ENCODE assay signal across 14 cellular contexts in genomic region chr17:80287806-80288579, GRCh38. TPM values are rescaled to one million over a fixed set of nuclear protein-coding genes. Genes with fewer than 3 reads are reported as not detected.
DNase-seq lines count a peak whose midpoint lies in the region; ATAC-seq, FAIRE-seq and TF ChIP-seq lines count a peak whose summit lies in the region.
"Had no signal": no experiment of that assay in that cellular context is flagged by ENCODE, and none has a peak within 500 bp of the region (broad histone marks: within the 10 kb centered on the region; RNA-seq: fewer than 3 reads in every experiment).

No MANE protein-coding gene starts in this region.

- H3K4me3 ChIP-seq in A549 = no peak overlapping the region
- no peak overlapping the region for H3K4me3 ChIP-seq in CD8-positive, alpha-beta T cell (ENCODE audit: low read depth, low read length)
- H3K4me3 ChIP-seq in left lung = no peak overlapping the region

- H3K27ac Mint-ChIP-seq in CD8-positive, alpha-beta T cell = peak overlapping the region; percentile 82
- peak overlapping the region; percentile 57 for H3K27ac Mint-ChIP-seq in activated CD4-positive, alpha-beta memory T cell treated with anti-CD3 and anti-CD28 coated beads, Interleukin-2, amount 10 ng/mL, durations not matched to agents 7 days and 5 days

- TF ChIP-seq EP300 in A549 (IDR thresholded peaks at IDR 0.05) = no peak

- H3K4me2 ChIP-seq in A549 = no peak overlapping the region

- ATAC-seq in A549 (no peak), left lung (peak; percentile 5), HG02981 (IDR thresholded peaks at IDR 0.05; ENCODE audit: unreplicated experiment) (no peak), HG03342 (IDR thresholded peaks at IDR 0.05; ENCODE audit: unreplicated experiment) (no peak), HG03469 (IDR thresholded peaks at IDR 0.05; ENCODE audit: unreplicated experiment) (no peak)
- ATAC-seq in CD8-positive, alpha-beta T cell = no peak

- H3K27me3 ChIP-seq in CD8-positive, alpha-beta T cell (ENCODE audit: insufficient read depth, low read length) = no peaks in the 10 kb centered on the region
- H3K27me3 ChIP-seq in left lung = no peaks in the 10 kb centered on the region

- WGBS in A549 (ENCODE audit: missing lambda C conversion rate) = 93% methylated on average over 21 of the region's 23 CpGs

- TF ChIP-seq POLR2A in A549 (IDR thresholded peaks at IDR 0.05; ENCODE audit: low read length) = no peak

- POLR2A ChIA-PET in A549 (lab: Yijun Ruan, JAX) = interaction anchor here (1.1 kb wide), 1 partner anchor 26 kb away, joined by 4 read pairs; no protein-coding TSS in a partner anchor
- POLR2A ChIA-PET in CD8-positive, alpha-beta T cell (lab: Charles Lee) = no interaction called here
- POLR2A ChIA-PET in activated CD4-positive, alpha-beta memory T cell treated with anti-CD3 and anti-CD28 coated beads, Interleukin-2, amount 10 ng/mL, durations not matched to agents 7 days and 5 days (lab: Charles Lee) = interaction anchor here (0.9 to 1.6 kb wide), 4 partner anchors 10 to 142 kb away, joined by 3 to 12 read pairs (median 5); no protein-coding TSS in a partner anchor

- DNase-seq in A549 (ENCODE audit: low read depth in 1 of 2, low spot score in 1 of 2) (no peak), left lung (peak in 1 of 2 donors; percentile 74), KG1 (lab: John Stamatoyannopoulos, UW) (no peak)
- no peak for DNase-seq in CD8-positive, alpha-beta T cell
- no peak for DNase-seq in activated CD4-positive, alpha-beta memory T cell treated with anti-CD3 and anti-CD28 coated beads, Interleukin-2, amount 10 ng/mL, durations not matched to agents 7 days and 5 days
- DNase-seq: GDM1; NCI-H1105 treated with DMSO at 0.1 percent for 48 hours; NCI-H774; stimulated activated CD4-positive, alpha-beta T cell treated with anti-CD3 and anti-CD28 coated beads, Interleukin-4, amount 100 ng/mL, for 1 hour; stimulated activated naive CD4-positive, alpha-beta T cell treated with Interleukin-2 at 50 U/mL for 16 hours had no signal

- H3K4me3 Mint-ChIP-seq in CD8-positive, alpha-beta T cell = no peak overlapping the region
- no peak overlapping the region for H3K4me3 Mint-ChIP-seq in activated CD4-positive, alpha-beta memory T cell treated with anti-CD3 and anti-CD28 coated beads, Interleukin-2, amount 10 ng/mL, durations not matched to agents 7 days and 5 days

- TF ChIP-seq CTCF in A549 (IDR thresholded peaks at IDR 0.05) (no peak), left lung (IDR thresholded peaks at IDR 0.05) (no peak)
- no peak for TF ChIP-seq CTCF in CD8-positive, alpha-beta T cell (IDR thresholded peaks at IDR 0.05)

- FAIRE-seq in A549 (lab: Jason Lieb, UNC) = no peak

- H3K9me3 ChIP-seq in A549 (no peaks in the 10 kb centered on the region), left lung (no peaks in the 10 kb centered on the region)
- no peaks in the 10 kb centered on the region for H3K9me3 ChIP-seq in CD8-positive, alpha-beta T cell (ENCODE audit: low read length)

- H3K27ac ChIP-seq in A549 (peak overlapping the region in 1 of 2 experiments; percentile 29; a peak in 1 of 6 replicates), left lung (peak overlapping the region in 1 of 2 donors; percentile 60)
- H3K27ac ChIP-seq in CD8-positive, alpha-beta T cell (ENCODE audit: low read depth, low read length) = no peak overlapping the region
- H3K27ac ChIP-seq: C4-2B had no signal

- CTCF ChIA-PET in A549 (lab: Yijun Ruan, JAX) = interaction anchor here (0.6 to 1.5 kb wide), 6 partner anchors 9 to 187 kb away, joined by 3 to 7 read pairs (median 3); partner anchors contain the start of gene GAA
- CTCF ChIA-PET in CD8-positive, alpha-beta T cell (lab: Charles Lee) = interaction anchor here (1.4 kb wide), 1 partner anchor 17 kb away, joined by 4 read pairs; no protein-coding TSS in a partner anchor
- CTCF ChIA-PET in activated CD4-positive, alpha-beta memory T cell treated with anti-CD3 and anti-CD28 coated beads, Interleukin-2, amount 10 ng/mL, durations not matched to agents 7 days and 5 days (lab: Charles Lee) = no interaction called here

- intact Hi-C loops in CD8-positive, alpha-beta T cell (cut with DNase I, micrococcal nuclease) = no loop called here
- intact Hi-C loops in left lung (cut with DNase I) = no loop called here

- peaks cover 63% of the 10 kb centered on the region for H3K36me3 Mint-ChIP-seq in CD8-positive, alpha-beta T cell
- peaks cover 84% of the 10 kb centered on the region for H3K36me3 Mint-ChIP-seq in activated CD4-positive, alpha-beta memory T cell treated with anti-CD3 and anti-CD28 coated beads, Interleukin-2, amount 10 ng/mL, durations not matched to agents 7 days and 5 days (ENCODE audit: low read depth)

- no peaks in the 10 kb centered on the region for H3K4me1 ChIP-seq in A549
- H3K4me1 ChIP-seq in CD8-positive, alpha-beta T cell (ENCODE audit: insufficient read depth, low read length) = no peaks in the 10 kb centered on the region
- H3K4me1 ChIP-seq in left lung = peaks cover 0 to 35% of the 10 kb centered on the region in 2 donors

- no peaks in the 10 kb centered on the region for H3K9me3 Mint-ChIP-seq in CD8-positive, alpha-beta T cell
- no peaks in the 10 kb centered on the region for H3K9me3 Mint-ChIP-seq in activated CD4-positive, alpha-beta memory T cell treated with anti-CD3 and anti-CD28 coated beads, Interleukin-2, amount 10 ng/mL, durations not matched to agents 7 days and 5 days

- peaks cover 14% of the 10 kb centered on the region for H3K4me1 Mint-ChIP-seq in CD8-positive, alpha-beta T cell (ENCODE audit: low read depth)
- peaks cover 42% of the 10 kb centered on the region for H3K4me1 Mint-ChIP-seq in activated CD4-positive, alpha-beta memory T cell treated with anti-CD3 and anti-CD28 coated beads, Interleukin-2, amount 10 ng/mL, durations not matched to agents 7 days and 5 days

- peaks cover 61% of the 10 kb centered on the region for H3K36me3 ChIP-seq in CD8-positive, alpha-beta T cell (ENCODE audit: insufficient read depth, low read length)
- H3K36me3 ChIP-seq in left lung = peaks cover 0 to 92% of the 10 kb centered on the region in 2 donors

- no peak for TF ChIP-seq RAD21 in A549 (conservative IDR thresholded peaks at IDR 0.05 in 1 of 2, IDR thresholded peaks at IDR 0.05 in 1 of 2)

- H3K27me3 Mint-ChIP-seq in CD8-positive, alpha-beta T cell (ENCODE audit: low read depth) = no peaks in the 10 kb centered on the region
- H3K27me3 Mint-ChIP-seq in activated CD4-positive, alpha-beta memory T cell treated with anti-CD3 and anti-CD28 coated beads, Interleukin-2, amount 10 ng/mL, durations not matched to agents 7 days and 5 days = no peaks in the 10 kb centered on the region

TF ChIP-seq in A549, 52 proteins besides CTCF, POLR2A, EP300 and RAD21:
- TF ChIP-seq FOSL2 (IDR thresholded peaks at IDR 0.05) (no peak), FOSL2 (CRISPR knock-in tag; IDR thresholded peaks at IDR 0.05) (peak; percentile 39; the same call in 1 of the 2 replicates), SMC3 (IDR thresholded peaks at IDR 0.05) (no peak), CHD4 (IDR thresholded peaks at IDR 0.05; ENCODE audit: borderline replicate concordance) (no peak)
TF ChIP-seq in A549: peak in this region for 1.

RNA-seq across cellular contexts. Expression of gene RNF213, which starts 27.3 kb away (rescaled TPM):
- 127 and 182 TPM in 2 replicates for polyA plus RNA-seq in A549 (2011; rRNA removed)
- polyA plus RNA-seq in A549 (2012; cell fraction: cytosol; rRNA removed) = 64.8 and 76.2 TPM in 2 replicates
- 268 and 329 TPM in 2 replicates for polyA plus RNA-seq in A549 (2012; cell fraction: nucleus; rRNA removed)
- polyA plus RNA-seq in A549 (2017; fragmentation: RNase III; extraction: RNeasy Plus Mini Kit Qiagen cat#74134 plus additional on column Dnase treatment) = 55.6 to 61.6 TPM (median 59.1 TPM) in 3 replicates
- 331 and 462 TPM in 2 replicates for polyA minus RNA-seq in A549 (2011; rRNA and poly(A)+ RNA removed)
- 100 to 1,000 TPM; 318 to 336 TPM for total RNA-seq in CD8-positive, alpha-beta T cell
- total RNA-seq in activated CD4-positive, alpha-beta memory T cell treated with anti-CD3 and anti-CD28 coated beads, Interleukin-2, amount 10 ng/mL, durations not matched to agents 7 days and 5 days = 100 to 1,000 TPM; 787 to 849 TPM
- total RNA-seq in left lung = 100 to 1,000 TPM; 212 to 264 TPM
